Comparison of ENCODE assay signal across 1 cellular context in the genomic region with DNA sequence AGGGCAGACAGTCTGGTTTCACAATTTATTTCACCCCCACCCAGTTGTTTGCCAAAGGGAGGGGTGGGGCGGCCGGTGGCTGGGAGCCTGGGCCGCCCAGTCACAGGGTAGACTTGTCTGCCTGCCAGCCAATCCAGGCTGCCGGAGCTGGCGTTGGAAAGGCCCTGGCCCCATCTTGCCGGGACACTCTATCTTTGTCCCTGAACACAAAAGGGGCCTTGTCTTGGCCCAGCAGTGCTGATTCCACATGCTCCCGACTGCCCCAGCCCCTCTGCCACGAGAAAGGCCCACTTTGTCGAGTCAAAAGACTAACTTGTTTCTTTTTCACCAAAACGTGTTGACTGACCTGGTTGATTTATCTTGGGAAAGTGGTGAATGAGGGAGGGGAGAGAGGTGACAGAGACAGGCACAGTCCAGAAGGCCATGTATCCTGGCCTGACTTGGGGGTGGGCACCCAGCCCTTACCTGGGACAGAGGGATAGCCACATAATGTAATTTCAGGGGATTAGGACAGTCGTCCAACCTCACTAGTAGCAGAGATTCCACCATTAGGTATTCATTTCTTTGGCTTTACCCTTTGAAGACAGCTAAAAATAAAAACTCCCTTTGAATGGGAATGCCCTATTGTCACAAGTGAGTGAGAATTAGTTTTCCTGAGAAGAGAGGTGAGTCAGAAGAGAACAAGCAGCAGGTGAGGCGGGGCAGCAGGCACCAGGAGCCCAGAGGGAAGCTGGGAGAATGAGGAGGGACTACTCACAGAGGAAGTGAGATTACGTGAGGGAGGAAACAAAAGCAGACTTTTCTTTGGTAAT.
TF ChIP-seq lines count a peak whose summit lies in the region.

No MANE protein-coding gene starts in this region.

TF ChIP-seq in HepG2, 621 proteins besides CTCF, POLR2A, EP300 and RAD21 (continued from another document and continues in another):
- TF ChIP-seq, protein P1, sequence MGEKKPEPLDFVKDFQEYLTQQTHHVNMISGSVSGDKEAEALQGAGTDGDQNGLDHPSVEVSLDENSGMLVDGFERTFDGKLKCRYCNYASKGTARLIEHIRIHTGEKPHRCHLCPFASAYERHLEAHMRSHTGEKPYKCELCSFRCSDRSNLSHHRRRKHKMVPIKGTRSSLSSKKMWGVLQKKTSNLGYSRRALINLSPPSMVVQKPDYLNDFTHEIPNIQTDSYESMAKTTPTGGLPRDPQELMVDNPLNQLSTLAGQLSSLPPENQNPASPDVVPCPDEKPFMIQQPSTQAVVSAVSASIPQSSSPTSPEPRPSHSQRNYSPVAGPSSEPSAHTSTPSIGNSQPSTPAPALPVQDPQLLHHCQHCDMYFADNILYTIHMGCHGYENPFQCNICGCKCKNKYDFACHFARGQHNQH (CRISPR knock-in tag; IDR thresholded peaks at IDR 0.05) = peak; percentile 38; the same call in 1 of the 2 replicates
- TF ChIP-seq, protein P2, sequence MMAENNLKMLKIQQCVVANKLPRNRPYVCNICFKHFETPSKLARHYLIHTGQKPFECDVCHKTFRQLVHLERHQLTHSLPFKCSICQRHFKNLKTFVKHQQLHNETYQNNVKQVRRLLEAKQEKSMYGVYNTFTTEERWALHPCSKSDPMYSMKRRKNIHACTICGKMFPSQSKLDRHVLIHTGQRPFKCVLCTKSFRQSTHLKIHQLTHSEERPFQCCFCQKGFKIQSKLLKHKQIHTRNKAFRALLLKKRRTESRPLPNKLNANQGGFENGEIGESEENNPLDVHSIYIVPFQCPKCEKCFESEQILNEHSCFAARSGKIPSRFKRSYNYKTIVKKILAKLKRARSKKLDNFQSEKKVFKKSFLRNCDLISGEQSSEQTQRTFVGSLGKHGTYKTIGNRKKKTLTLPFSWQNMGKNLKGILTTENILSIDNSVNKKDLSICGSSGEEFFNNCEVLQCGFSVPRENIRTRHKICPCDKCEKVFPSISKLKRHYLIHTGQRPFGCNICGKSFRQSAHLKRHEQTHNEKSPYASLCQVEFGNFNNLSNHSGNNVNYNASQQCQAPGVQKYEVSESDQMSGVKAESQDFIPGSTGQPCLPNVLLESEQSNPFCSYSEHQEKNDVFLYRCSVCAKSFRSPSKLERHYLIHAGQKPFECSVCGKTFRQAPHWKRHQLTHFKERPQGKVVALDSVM (CRISPR knock-in tag; IDR thresholded peaks at IDR 0.05) = no peak
- TF ChIP-seq, protein P3, sequence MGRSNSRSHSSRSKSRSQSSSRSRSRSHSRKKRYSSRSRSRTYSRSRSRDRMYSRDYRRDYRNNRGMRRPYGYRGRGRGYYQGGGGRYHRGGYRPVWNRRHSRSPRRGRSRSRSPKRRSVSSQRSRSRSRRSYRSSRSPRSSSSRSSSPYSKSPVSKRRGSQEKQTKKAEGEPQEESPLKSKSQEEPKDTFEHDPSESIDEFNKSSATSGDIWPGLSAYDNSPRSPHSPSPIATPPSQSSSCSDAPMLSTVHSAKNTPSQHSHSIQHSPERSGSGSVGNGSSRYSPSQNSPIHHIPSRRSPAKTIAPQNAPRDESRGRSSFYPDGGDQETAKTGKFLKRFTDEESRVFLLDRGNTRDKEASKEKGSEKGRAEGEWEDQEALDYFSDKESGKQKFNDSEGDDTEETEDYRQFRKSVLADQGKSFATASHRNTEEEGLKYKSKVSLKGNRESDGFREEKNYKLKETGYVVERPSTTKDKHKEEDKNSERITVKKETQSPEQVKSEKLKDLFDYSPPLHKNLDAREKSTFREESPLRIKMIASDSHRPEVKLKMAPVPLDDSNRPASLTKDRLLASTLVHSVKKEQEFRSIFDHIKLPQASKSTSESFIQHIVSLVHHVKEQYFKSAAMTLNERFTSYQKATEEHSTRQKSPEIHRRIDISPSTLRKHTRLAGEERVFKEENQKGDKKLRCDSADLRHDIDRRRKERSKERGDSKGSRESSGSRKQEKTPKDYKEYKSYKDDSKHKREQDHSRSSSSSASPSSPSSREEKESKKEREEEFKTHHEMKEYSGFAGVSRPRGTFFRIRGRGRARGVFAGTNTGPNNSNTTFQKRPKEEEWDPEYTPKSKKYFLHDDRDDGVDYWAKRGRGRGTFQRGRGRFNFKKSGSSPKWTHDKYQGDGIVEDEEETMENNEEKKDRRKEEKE (IDR thresholded peaks at IDR 0.05) = no peak
- TF ChIP-seq ZNF263 (CRISPR knock-in tag; IDR thresholded peaks at IDR 0.05) (no peak; the same call in 1 of the 2 replicates), ESRRA (CRISPR knock-in tag; IDR thresholded peaks at IDR 0.05; ENCODE audit: low read depth) (no peak), CREM (IDR thresholded peaks at IDR 0.05) (peak; percentile 52), CREM (CRISPR knock-in tag; IDR thresholded peaks at IDR 0.05) (no peak), CCAR2 (optimal IDR thresholded peaks at IDR 0.05; ENCODE audit: low read depth, low read length) (no peak), ZNF547 (CRISPR knock-in tag; IDR thresholded peaks at IDR 0.05) (peak; percentile 67; the same call in 1 of the 2 replicates), HOXA9 (CRISPR knock-in tag; IDR thresholded peaks at IDR 0.05; ENCODE audit: borderline replicate concordance) (no peak), KAT7 (CRISPR knock-in tag; IDR thresholded peaks at IDR 0.05; ENCODE audit: borderline replicate concordance) (no peak), U2AF1 (optimal IDR thresholded peaks at IDR 0.05; ENCODE audit: low read depth, low read length) (no peak), AHR (CRISPR knock-in tag; IDR thresholded peaks at IDR 0.05) (no peak), PTBP1 (IDR thresholded peaks at IDR 0.05; ENCODE audit: low read depth, low read length, poor library complexity, severe bottlenecking) (peak; percentile 73), SP2 (CRISPR knock-in tag; IDR thresholded peaks at IDR 0.05) (peak; percentile 57), ZNF460 (CRISPR knock-in tag; IDR thresholded peaks at IDR 0.05; ENCODE audit: borderline replicate concordance) (no peak), ZNF501 (CRISPR knock-in tag; IDR thresholded peaks at IDR 0.05) (peak; percentile 50; the same call in 1 of the 2 replicates)
- TF ChIP-seq, protein P4, sequence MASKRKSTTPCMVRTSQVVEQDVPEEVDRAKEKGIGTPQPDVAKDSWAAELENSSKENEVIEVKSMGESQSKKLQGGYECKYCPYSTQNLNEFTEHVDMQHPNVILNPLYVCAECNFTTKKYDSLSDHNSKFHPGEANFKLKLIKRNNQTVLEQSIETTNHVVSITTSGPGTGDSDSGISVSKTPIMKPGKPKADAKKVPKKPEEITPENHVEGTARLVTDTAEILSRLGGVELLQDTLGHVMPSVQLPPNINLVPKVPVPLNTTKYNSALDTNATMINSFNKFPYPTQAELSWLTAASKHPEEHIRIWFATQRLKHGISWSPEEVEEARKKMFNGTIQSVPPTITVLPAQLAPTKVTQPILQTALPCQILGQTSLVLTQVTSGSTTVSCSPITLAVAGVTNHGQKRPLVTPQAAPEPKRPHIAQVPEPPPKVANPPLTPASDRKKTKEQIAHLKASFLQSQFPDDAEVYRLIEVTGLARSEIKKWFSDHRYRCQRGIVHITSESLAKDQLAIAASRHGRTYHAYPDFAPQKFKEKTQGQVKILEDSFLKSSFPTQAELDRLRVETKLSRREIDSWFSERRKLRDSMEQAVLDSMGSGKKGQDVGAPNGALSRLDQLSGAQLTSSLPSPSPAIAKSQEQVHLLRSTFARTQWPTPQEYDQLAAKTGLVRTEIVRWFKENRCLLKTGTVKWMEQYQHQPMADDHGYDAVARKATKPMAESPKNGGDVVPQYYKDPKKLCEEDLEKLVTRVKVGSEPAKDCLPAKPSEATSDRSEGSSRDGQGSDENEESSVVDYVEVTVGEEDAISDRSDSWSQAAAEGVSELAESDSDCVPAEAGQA (IDR thresholded peaks at IDR 0.05; ENCODE audit: low read depth) = no peak
- TF ChIP-seq, protein P4 (CRISPR knock-in tag; IDR thresholded peaks at IDR 0.05; ENCODE audit: borderline replicate concordance) = no peak
- TF ChIP-seq, protein P5, sequence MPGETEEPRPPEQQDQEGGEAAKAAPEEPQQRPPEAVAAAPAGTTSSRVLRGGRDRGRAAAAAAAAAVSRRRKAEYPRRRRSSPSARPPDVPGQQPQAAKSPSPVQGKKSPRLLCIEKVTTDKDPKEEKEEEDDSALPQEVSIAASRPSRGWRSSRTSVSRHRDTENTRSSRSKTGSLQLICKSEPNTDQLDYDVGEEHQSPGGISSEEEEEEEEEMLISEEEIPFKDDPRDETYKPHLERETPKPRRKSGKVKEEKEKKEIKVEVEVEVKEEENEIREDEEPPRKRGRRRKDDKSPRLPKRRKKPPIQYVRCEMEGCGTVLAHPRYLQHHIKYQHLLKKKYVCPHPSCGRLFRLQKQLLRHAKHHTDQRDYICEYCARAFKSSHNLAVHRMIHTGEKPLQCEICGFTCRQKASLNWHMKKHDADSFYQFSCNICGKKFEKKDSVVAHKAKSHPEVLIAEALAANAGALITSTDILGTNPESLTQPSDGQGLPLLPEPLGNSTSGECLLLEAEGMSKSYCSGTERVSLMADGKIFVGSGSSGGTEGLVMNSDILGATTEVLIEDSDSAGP (CRISPR knock-in tag; IDR thresholded peaks at IDR 0.05; ENCODE audit: borderline replicate concordance) = peak; percentile 70; the same call in 1 of the 2 replicates
- TF ChIP-seq, protein P6, sequence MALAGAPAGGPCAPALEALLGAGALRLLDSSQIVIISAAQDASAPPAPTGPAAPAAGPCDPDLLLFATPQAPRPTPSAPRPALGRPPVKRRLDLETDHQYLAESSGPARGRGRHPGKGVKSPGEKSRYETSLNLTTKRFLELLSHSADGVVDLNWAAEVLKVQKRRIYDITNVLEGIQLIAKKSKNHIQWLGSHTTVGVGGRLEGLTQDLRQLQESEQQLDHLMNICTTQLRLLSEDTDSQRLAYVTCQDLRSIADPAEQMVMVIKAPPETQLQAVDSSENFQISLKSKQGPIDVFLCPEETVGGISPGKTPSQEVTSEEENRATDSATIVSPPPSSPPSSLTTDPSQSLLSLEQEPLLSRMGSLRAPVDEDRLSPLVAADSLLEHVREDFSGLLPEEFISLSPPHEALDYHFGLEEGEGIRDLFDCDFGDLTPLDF (CRISPR knock-in tag; IDR thresholded peaks at IDR 0.05) = no peak
- TF ChIP-seq, protein P7, sequence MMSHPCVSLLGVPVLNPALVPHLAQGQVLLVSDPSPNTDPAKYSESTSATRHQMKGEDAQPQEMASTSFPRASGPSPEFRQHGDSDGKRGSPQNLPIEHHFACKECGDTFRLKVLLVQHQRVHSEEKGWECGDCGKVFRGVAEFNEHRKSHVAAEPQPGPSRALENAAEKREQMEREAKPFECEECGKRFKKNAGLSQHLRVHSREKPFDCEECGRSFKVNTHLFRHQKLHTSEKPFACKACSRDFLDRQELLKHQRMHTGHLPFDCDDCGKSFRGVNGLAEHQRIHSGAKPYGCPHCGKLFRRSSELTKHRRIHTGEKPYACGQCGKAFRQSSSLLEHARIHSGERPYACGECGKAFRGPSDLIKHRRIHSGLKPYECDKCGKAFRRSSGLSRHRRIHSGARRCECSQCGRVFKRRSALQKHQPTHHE (CRISPR knock-in tag; IDR thresholded peaks at IDR 0.05; ENCODE audit: borderline replicate concordance) = no peak
- TF ChIP-seq, protein P8, sequence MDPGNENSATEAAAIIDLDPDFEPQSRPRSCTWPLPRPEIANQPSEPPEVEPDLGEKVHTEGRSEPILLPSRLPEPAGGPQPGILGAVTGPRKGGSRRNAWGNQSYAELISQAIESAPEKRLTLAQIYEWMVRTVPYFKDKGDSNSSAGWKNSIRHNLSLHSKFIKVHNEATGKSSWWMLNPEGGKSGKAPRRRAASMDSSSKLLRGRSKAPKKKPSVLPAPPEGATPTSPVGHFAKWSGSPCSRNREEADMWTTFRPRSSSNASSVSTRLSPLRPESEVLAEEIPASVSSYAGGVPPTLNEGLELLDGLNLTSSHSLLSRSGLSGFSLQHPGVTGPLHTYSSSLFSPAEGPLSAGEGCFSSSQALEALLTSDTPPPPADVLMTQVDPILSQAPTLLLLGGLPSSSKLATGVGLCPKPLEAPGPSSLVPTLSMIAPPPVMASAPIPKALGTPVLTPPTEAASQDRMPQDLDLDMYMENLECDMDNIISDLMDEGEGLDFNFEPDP (CRISPR knock-in tag; conservative IDR thresholded peaks at IDR 0.05) = peak; percentile 87; the same call in 1 of the 2 replicates
- TF ChIP-seq, protein P9, sequence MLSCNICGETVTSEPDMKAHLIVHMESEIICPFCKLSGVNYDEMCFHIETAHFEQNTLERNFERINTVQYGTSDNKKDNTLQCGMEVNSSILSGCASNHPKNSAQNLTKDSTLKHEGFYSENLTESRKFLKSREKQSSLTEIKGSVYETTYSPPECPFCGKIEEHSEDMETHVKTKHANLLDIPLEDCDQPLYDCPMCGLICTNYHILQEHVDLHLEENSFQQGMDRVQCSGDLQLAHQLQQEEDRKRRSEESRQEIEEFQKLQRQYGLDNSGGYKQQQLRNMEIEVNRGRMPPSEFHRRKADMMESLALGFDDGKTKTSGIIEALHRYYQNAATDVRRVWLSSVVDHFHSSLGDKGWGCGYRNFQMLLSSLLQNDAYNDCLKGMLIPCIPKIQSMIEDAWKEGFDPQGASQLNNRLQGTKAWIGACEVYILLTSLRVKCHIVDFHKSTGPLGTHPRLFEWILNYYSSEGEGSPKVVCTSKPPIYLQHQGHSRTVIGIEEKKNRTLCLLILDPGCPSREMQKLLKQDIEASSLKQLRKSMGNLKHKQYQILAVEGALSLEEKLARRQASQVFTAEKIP (CRISPR knock-in tag; IDR thresholded peaks at IDR 0.05; ENCODE audit: borderline replicate concordance) = no peak
